In the genomic region with DNA sequence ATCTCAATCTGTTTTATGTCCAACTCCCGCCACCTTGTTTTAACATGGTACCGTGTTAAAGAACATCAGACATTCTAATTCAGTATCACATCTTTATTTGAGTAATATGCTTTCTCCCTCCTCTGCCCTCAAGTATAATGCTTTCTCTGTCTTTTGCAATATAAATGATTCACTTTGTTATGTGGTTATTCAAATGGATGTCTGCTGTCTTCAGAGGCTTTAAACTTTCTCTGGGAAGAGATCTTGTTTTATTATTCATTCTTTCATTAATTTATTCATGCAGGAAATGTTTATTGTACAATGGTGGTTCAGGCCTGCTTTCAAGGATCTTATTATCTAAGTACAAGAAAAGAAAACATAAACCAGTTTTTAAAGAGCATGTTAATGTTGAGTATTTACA, we compare ENCODE assay signal across 13 cellular contexts. TPM values are rescaled to one million over a fixed set of nuclear protein-coding genes. Genes with fewer than 3 reads are reported as not detected.
DNase-seq lines count a peak whose midpoint lies in the region; TF ChIP-seq lines count a peak whose summit lies in the region.
"Had no signal": no experiment of that assay in that cellular context is flagged by ENCODE, and none has a peak within 500 bp of the region (broad histone marks: within the 10 kb centered on the region; RNA-seq: fewer than 3 reads in every experiment).

No MANE protein-coding gene starts in this region.

- no peaks in the 10 kb centered on the region for H3K79me2 ChIP-seq in Loucy (ENCODE audit: insufficient read depth, low read length)

- TF ChIP-seq EP300 in suprapubic skin (IDR thresholded peaks at IDR 0.05): no peak

- H3K9me3 ChIP-seq in Loucy (ENCODE audit: insufficient read depth, low read depth, low read length): no peaks in the 10 kb centered on the region
- H3K9me3 ChIP-seq in neutrophil: no peaks in the 10 kb centered on the region
- H3K9me3 ChIP-seq in suprapubic skin: no peaks in the 10 kb centered on the region
- H3K9me3 ChIP-seq: heart right ventricle had no signal

- H3K4me3 ChIP-seq in Loucy (ENCODE audit: low read length, poor library complexity, severe bottlenecking) (no peak overlapping the region), epithelial cell of esophagus (ENCODE audit: low read length) (no peak overlapping the region), neutrophil (ENCODE audit: low read depth in 1 of 2, low read length in 1 of 2) (no peak overlapping the region), suprapubic skin (no peak overlapping the region)
- H3K4me3 ChIP-seq: heart right ventricle had no signal

- no peaks in the 10 kb centered on the region for H3K36me3 ChIP-seq in Loucy (ENCODE audit: insufficient read depth, low read length)
- H3K36me3 ChIP-seq in neutrophil: no peaks in the 10 kb centered on the region
- H3K36me3 ChIP-seq in suprapubic skin: no peaks in the 10 kb centered on the region
- H3K36me3 ChIP-seq: heart right ventricle had no signal

- no peaks in the 10 kb centered on the region for H4K20me1 ChIP-seq in Loucy (ENCODE audit: insufficient read depth, low read length, poor library complexity, severe bottlenecking)

- DNase-seq in NOMO-1 treated with DMSO at 0.1 percent for 48 hours (lab: John Stamatoyannopoulos, UW; ENCODE audit: unreplicated experiment) (peak; percentile 14), NOMO-1 treated with dmso at 0.1 percent for 144 hours (lab: John Stamatoyannopoulos, UW; ENCODE audit: unreplicated experiment) (no peak), epithelial cell of esophagus (ENCODE audit: low read depth) (peak; percentile 66), islet precursor cell (no peak), suprapubic skin (ENCODE audit: low spot score in 2 of 2) (no peak)
- no peak for DNase-seq in stimulated activated CD4-positive, alpha-beta T cell treated with anti-CD3 and anti-CD28 coated beads, Interleukin-1b, Interleukin-23, amount 100 ng/mL, for 48 hours
- DNase-seq: activated CD8-positive, alpha-beta memory T cell treated with anti-CD3 and anti-CD28 coated beads, Interleukin-2, amount 50 U/mL, for 48 hours; heart right ventricle; left cardiac atrium; MM.1S; NCI-H2081 had no signal

- H3K9me2 ChIP-seq in Loucy (replicated peaks; ENCODE audit: low read depth, low read length): no peaks in the 10 kb centered on the region

- H3K27ac ChIP-seq in neutrophil: peak overlapping the region; percentile 62
- no peak overlapping the region for H3K27ac ChIP-seq in suprapubic skin

- TF ChIP-seq POLR2A in suprapubic skin (IDR thresholded peaks at IDR 0.05): no peak

- H3K27me3 ChIP-seq in Loucy (ENCODE audit: insufficient read depth, low read length, poor library complexity, severe bottlenecking) (no peaks in the 10 kb centered on the region), neutrophil (no peaks in the 10 kb centered on the region), suprapubic skin (no peaks in the 10 kb centered on the region)
- H3K27me3 ChIP-seq: heart right ventricle had no signal

- H2AFZ ChIP-seq in Loucy (ENCODE audit: low read length): peak overlapping the region; percentile 82; the same call in 1 of the 2 replicates

- H3K4me2 ChIP-seq in Loucy (ENCODE audit: low read depth, low read length, poor library complexity, severe bottlenecking): no peak overlapping the region

- H3K9ac ChIP-seq in Loucy (ENCODE audit: low read depth, low read length, poor library complexity, severe bottlenecking): no peak overlapping the region

- peaks cover 14% of the 10 kb centered on the region for H3F3A ChIP-seq in Loucy (ENCODE audit: low read depth)

- H3K4me1 ChIP-seq in Loucy (ENCODE audit: insufficient read depth, low read length, poor library complexity, severe bottlenecking): peaks cover 40% of the 10 kb centered on the region
- peaks cover 35 to 54% of the 10 kb centered on the region in 2 experiments for H3K4me1 ChIP-seq in neutrophil (ENCODE audit: control insufficient read depth in 1 of 2, insufficient read depth in 1 of 2, low read depth in 1 of 2, low read length in 1 of 2)
- peaks cover 29% of the 10 kb centered on the region for H3K4me1 ChIP-seq in suprapubic skin

- no peak for TF ChIP-seq CTCF in Loucy (conservative IDR thresholded peaks at IDR 0.05; ENCODE audit: low read length)
- no peak for TF ChIP-seq CTCF in epithelial cell of esophagus (IDR thresholded peaks at IDR 0.05; ENCODE audit: insufficient read depth, low read depth, low read length, missing control alignments)
- no peak for TF ChIP-seq CTCF in neutrophil (IDR thresholded peaks at IDR 0.05)
- no peak for TF ChIP-seq CTCF in suprapubic skin (IDR thresholded peaks at IDR 0.05)

- WGBS in suprapubic skin: 89% methylated on average over 2 of the region's 2 CpGs

RNA-seq across cellular contexts. Expression of gene RAP2B, which starts 57.1 kb away (rescaled TPM):
- total RNA-seq in suprapubic skin: 10 to 100 TPM; 13.8 to 27.4 (median 21.0) TPM

Comparison
In these comparisons a context has a peak if more than half of its experiments do, and no peak if none do; other contexts are left out.
1. DNase-seq: peak in NOMO-1 treated with DMSO at 0.1 percent for 48 hours (single experiment) and epithelial cell of esophagus (single experiment); none in NOMO-1 treated with dmso at 0.1 percent for 144 hours (single experiment), islet precursor cell (single experiment), stimulated activated CD4-positive, alpha-beta T cell treated with anti-CD3 and anti-CD28 coated beads, Interleukin-1b, Interleukin-23, amount 100 ng/mL, for 48 hours (single experiment) and suprapubic skin (0 of 2).